Comparison of ENCODE assay signal across 1 cellular context in the genomic region with DNA sequence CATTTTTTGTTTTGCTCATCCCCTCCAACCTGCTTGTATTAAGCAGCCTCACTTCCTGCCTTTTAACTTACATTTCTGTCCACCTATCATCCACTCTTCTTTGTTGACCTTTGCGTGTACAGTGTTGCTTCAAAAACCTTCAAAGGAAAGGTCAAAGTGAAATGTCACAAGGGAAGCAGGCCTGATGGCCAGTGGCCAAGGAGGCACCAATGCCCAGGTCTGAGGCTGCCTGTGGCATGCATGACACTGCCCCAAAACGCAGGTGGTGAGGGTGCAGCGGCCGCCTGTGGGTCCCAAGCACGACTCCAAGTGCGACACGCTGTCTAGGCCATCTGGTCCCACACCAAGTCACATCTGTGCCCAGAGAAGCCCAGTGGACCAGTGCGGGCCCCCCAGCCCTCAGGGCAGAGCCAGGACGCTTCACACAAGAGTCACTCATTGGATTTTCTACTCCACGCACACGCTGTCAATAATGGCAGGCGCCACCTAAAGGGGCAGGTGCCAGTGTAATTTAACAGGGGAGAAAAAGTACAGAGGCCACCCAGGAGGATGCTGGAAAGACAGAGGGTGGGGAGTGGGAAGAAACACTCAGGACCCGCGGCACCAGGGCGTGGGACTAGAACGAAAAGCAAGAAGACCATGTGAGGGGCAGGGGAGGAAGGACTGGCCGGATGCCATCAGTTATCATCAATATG.
A peak's percentile ranks its signal among the peaks of the same experiment; 100 is the strongest.
TF ChIP-seq lines count a peak whose summit lies in the region.

No MANE protein-coding gene starts in this region.

TF ChIP-seq in HepG2, 621 proteins besides CTCF, POLR2A, EP300 and RAD21 (continues in another document):
- TF ChIP-seq TSC22D2 (CRISPR knock-in tag; IDR thresholded peaks at IDR 0.05; ENCODE audit: borderline replicate concordance) (no peak), POLR2AphosphoS2 (IDR thresholded peaks at IDR 0.05; ENCODE audit: low read depth, low read length) (no peak), SATB2 (CRISPR knock-in tag; IDR thresholded peaks at IDR 0.05) (no peak; the same call in 1 of the 2 replicates), ARNTL (CRISPR knock-in tag; IDR thresholded peaks at IDR 0.05) (0 out of 2 replicates have a peak, but pooled peaks have one; percentile 14), NR3C1 (CRISPR knock-in tag; IDR thresholded peaks at IDR 0.05) (no peak), REL (CRISPR knock-in tag; conservative IDR thresholded peaks at IDR 0.05) (no peak), GFI1 (CRISPR knock-in tag; IDR thresholded peaks at IDR 0.05; ENCODE audit: borderline replicate concordance) (0 out of 2 replicates have a peak, but pooled peaks have one; percentile 21), ZNF75D (CRISPR knock-in tag; IDR thresholded peaks at IDR 0.05; ENCODE audit: borderline replicate concordance) (no peak), ZNF678 (CRISPR knock-in tag; IDR thresholded peaks at IDR 0.05) (no peak), SNAPC2 (CRISPR knock-in tag; IDR thresholded peaks at IDR 0.05) (no peak), ZBTB42 (CRISPR knock-in tag; IDR thresholded peaks at IDR 0.05) (no peak), HOXA9 (CRISPR knock-in tag; IDR thresholded peaks at IDR 0.05; ENCODE audit: borderline replicate concordance) (no peak), MED8 (CRISPR knock-in tag; IDR thresholded peaks at IDR 0.05; ENCODE audit: insufficient replicate concordance) (no peak), NFYB (CRISPR knock-in tag; IDR thresholded peaks at IDR 0.05) (no peak), ARNT2 (CRISPR knock-in tag; IDR thresholded peaks at IDR 0.05; ENCODE audit: low read depth) (0 out of 2 replicates have a peak, but pooled peaks have one; percentile 44), PAX8 (CRISPR knock-in tag; IDR thresholded peaks at IDR 0.05; ENCODE audit: borderline replicate concordance) (no peak), ONECUT2 (CRISPR knock-in tag; IDR thresholded peaks at IDR 0.05) (no peak), WIZ (CRISPR knock-in tag; IDR thresholded peaks at IDR 0.05) (no peak), CHCHD3 (CRISPR knock-in tag; IDR thresholded peaks at IDR 0.05) (no peak), DR1 (CRISPR knock-in tag; IDR thresholded peaks at IDR 0.05) (no peak), REXO4 (CRISPR knock-in tag; IDR thresholded peaks at IDR 0.05; ENCODE audit: borderline replicate concordance) (no peak), KLF13 (CRISPR knock-in tag; IDR thresholded peaks at IDR 0.05) (no peak), MXD4 (CRISPR knock-in tag; IDR thresholded peaks at IDR 0.05) (no peak), HES4 (CRISPR knock-in tag; IDR thresholded peaks at IDR 0.05; ENCODE audit: borderline replicate concordance) (no peak), ZNF768 (CRISPR knock-in tag; IDR thresholded peaks at IDR 0.05) (no peak), ESRRA (CRISPR knock-in tag; IDR thresholded peaks at IDR 0.05; ENCODE audit: low read depth) (peak; percentile 68; the same call in 1 of the 2 replicates), PHF8 (CRISPR knock-in tag; IDR thresholded peaks at IDR 0.05) (no peak), ZNF891 (CRISPR knock-in tag; IDR thresholded peaks at IDR 0.05) (no peak), MAFF (IDR thresholded peaks at IDR 0.05; ENCODE audit: low read depth, low read length) (no peak), ERF (CRISPR knock-in tag; IDR thresholded peaks at IDR 0.05) (0 out of 2 replicates have a peak, but pooled peaks have one; percentile 33), STAG1 (CRISPR knock-in tag; IDR thresholded peaks at IDR 0.05) (no peak), KDM1A (CRISPR knock-in tag; IDR thresholded peaks at IDR 0.05) (peak; percentile 72; the same call in 1 of the 2 replicates)
- TF ChIP-seq, protein P1, sequence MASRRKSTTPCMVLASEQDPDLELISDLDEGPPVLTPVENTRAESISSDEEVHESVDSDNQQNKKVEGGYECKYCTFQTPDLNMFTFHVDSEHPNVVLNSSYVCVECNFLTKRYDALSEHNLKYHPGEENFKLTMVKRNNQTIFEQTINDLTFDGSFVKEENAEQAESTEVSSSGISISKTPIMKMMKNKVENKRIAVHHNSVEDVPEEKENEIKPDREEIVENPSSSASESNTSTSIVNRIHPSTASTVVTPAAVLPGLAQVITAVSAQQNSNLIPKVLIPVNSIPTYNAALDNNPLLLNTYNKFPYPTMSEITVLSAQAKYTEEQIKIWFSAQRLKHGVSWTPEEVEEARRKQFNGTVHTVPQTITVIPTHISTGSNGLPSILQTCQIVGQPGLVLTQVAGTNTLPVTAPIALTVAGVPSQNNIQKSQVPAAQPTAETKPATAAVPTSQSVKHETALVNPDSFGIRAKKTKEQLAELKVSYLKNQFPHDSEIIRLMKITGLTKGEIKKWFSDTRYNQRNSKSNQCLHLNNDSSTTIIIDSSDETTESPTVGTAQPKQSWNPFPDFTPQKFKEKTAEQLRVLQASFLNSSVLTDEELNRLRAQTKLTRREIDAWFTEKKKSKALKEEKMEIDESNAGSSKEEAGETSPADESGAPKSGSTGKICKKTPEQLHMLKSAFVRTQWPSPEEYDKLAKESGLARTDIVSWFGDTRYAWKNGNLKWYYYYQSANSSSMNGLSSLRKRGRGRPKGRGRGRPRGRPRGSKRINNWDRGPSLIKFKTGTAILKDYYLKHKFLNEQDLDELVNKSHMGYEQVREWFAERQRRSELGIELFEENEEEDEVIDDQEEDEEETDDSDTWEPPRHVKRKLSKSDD (CRISPR knock-in tag; IDR thresholded peaks at IDR 0.05; ENCODE audit: low read depth), result no peak
- TF ChIP-seq, protein P2, sequence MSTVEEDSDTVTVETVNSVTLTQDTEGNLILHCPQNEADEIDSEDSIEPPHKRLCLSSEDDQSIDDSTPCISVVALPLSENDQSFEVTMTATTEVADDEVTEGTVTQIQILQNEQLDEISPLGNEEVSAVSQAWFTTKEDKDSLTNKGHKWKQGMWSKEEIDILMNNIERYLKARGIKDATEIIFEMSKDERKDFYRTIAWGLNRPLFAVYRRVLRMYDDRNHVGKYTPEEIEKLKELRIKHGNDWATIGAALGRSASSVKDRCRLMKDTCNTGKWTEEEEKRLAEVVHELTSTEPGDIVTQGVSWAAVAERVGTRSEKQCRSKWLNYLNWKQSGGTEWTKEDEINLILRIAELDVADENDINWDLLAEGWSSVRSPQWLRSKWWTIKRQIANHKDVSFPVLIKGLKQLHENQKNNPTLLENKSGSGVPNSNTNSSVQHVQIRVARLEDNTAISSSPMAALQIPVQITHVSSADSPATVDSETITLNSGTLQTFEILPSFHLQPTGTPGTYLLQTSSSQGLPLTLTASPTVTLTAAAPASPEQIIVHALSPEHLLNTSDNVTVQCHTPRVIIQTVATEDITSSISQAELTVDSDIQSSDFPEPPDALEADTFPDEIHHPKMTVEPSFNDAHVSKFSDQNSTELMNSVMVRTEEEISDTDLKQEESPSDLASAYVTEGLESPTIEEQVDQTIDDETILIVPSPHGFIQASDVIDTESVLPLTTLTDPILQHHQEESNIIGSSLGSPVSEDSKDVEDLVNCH (CRISPR knock-in tag; IDR thresholded peaks at IDR 0.05), result no peak
- TF ChIP-seq, protein P3, sequence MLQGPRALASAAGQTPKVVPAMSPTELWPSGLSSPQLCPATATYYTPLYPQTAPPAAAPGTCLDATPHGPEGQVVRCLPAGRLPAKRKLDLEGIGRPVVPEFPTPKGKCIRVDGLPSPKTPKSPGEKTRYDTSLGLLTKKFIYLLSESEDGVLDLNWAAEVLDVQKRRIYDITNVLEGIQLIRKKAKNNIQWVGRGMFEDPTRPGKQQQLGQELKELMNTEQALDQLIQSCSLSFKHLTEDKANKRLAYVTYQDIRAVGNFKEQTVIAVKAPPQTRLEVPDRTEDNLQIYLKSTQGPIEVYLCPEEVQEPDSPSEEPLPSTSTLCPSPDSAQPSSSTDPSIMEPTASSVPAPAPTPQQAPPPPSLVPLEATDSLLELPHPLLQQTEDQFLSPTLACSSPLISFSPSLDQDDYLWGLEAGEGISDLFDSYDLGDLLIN (CRISPR knock-in tag; IDR thresholded peaks at IDR 0.05; ENCODE audit: borderline replicate concordance), result no peak
- TF ChIP-seq, protein P4, sequence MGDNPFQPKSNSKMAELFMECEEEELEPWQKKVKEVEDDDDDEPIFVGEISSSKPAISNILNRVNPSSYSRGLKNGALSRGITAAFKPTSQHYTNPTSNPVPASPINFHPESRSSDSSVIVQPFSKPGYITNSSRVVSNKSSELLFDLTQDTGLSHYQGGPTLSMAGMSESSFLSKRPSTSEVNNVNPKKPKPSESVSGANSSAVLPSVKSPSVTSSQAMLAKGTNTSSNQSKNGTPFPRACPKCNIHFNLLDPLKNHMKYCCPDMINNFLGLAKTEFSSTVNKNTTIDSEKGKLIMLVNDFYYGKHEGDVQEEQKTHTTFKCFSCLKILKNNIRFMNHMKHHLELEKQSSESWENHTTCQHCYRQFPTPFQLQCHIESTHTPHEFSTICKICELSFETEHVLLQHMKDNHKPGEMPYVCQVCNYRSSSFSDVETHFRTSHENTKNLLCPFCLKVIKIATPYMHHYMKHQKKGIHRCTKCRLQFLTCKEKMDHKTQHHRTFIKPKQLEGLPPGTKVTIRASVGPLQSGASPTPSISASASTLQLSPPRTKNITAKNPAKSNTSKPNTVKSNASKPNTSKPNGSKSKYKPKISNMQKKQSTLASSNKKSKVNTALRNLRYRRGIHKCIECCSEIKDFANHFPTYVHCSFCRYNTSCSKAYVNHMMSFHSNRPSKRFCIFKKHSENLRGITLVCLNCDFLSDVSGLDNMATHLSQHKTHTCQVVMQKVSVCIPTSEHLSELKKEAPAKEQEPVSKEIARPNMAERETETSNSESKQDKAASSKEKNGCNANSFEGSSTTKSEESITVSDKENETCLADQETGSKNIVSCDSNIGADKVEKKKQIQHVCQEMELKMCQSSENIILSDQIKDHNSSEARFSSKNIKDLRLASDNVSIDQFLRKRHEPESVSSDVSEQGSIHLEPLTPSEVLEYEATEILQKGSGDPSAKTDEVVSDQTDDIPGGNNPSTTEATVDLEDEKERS (CRISPR knock-in tag; IDR thresholded peaks at IDR 0.05), result 0 out of 2 replicates have a peak, but pooled peaks have one; percentile 47
- TF ChIP-seq, protein P5, sequence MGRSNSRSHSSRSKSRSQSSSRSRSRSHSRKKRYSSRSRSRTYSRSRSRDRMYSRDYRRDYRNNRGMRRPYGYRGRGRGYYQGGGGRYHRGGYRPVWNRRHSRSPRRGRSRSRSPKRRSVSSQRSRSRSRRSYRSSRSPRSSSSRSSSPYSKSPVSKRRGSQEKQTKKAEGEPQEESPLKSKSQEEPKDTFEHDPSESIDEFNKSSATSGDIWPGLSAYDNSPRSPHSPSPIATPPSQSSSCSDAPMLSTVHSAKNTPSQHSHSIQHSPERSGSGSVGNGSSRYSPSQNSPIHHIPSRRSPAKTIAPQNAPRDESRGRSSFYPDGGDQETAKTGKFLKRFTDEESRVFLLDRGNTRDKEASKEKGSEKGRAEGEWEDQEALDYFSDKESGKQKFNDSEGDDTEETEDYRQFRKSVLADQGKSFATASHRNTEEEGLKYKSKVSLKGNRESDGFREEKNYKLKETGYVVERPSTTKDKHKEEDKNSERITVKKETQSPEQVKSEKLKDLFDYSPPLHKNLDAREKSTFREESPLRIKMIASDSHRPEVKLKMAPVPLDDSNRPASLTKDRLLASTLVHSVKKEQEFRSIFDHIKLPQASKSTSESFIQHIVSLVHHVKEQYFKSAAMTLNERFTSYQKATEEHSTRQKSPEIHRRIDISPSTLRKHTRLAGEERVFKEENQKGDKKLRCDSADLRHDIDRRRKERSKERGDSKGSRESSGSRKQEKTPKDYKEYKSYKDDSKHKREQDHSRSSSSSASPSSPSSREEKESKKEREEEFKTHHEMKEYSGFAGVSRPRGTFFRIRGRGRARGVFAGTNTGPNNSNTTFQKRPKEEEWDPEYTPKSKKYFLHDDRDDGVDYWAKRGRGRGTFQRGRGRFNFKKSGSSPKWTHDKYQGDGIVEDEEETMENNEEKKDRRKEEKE (IDR thresholded peaks at IDR 0.05), result no peak
- TF ChIP-seq, protein P6, sequence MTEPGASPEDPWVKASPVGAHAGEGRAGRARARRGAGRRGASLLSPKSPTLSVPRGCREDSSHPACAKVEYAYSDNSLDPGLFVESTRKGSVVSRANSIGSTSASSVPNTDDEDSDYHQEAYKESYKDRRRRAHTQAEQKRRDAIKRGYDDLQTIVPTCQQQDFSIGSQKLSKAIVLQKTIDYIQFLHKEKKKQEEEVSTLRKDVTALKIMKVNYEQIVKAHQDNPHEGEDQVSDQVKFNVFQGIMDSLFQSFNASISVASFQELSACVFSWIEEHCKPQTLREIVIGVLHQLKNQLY (CRISPR knock-in tag; IDR thresholded peaks at IDR 0.05), result 0 out of 2 replicates have a peak, but pooled peaks have one; percentile 35
- TF ChIP-seq, protein P7, sequence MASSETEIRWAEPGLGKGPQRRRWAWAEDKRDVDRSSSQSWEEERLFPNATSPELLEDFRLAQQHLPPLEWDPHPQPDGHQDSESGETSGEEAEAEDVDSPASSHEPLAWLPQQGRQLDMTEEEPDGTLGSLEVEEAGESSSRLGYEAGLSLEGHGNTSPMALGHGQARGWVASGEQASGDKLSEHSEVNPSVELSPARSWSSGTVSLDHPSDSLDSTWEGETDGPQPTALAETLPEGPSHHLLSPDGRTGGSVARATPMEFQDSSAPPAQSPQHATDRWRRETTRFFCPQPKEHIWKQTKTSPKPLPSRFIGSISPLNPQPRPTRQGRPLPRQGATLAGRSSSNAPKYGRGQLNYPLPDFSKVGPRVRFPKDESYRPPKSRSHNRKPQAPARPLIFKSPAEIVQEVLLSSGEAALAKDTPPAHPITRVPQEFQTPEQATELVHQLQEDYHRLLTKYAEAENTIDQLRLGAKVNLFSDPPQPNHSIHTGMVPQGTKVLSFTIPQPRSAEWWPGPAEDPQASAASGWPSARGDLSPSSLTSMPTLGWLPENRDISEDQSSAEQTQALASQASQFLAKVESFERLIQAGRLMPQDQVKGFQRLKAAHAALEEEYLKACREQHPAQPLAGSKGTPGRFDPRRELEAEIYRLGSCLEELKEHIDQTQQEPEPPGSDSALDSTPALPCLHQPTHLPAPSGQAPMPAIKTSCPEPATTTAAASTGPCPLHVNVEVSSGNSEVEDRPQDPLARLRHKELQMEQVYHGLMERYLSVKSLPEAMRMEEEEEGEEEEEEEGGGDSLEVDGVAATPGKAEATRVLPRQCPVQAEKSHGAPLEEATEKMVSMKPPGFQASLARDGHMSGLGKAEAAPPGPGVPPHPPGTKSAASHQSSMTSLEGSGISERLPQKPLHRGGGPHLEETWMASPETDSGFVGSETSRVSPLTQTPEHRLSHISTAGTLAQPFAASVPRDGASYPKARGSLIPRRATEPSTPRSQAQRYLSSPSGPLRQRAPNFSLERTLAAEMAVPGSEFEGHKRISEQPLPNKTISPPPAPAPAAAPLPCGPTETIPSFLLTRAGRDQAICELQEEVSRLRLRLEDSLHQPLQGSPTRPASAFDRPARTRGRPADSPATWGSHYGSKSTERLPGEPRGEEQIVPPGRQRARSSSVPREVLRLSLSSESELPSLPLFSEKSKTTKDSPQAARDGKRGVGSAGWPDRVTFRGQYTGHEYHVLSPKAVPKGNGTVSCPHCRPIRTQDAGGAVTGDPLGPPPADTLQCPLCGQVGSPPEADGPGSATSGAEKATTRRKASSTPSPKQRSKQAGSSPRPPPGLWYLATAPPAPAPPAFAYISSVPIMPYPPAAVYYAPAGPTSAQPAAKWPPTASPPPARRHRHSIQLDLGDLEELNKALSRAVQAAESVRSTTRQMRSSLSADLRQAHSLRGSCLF (CRISPR knock-in tag; IDR thresholded peaks at IDR 0.05; ENCODE audit: borderline replicate concordance), result no peak
- TF ChIP-seq, protein P8, sequence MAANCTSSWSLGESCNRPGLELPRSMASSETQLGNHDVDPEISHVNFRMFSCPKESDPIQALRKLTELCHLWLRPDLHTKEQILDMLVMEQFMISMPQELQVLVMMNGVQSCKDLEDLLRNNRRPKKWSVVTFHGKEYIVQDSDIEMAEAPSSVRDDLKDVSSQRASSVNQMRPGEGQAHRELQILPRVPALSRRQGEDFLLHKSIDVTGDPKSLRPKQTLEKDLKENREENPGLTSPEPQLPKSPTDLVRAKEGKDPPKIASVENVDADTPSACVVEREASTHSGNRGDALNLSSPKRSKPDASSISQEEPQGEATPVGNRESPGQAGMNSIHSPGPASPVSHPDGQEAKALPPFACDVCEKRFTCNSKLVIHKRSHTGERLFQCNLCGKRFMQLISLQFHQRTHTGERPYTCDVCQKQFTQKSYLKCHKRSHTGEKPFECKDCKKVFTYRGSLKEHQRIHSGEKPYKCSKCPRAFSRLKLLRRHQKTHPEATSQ (CRISPR knock-in tag; IDR thresholded peaks at IDR 0.05; ENCODE audit: borderline replicate concordance), result no peak
